13 cellular contexts compared by ENCODE assay signal in the genomic region with DNA sequence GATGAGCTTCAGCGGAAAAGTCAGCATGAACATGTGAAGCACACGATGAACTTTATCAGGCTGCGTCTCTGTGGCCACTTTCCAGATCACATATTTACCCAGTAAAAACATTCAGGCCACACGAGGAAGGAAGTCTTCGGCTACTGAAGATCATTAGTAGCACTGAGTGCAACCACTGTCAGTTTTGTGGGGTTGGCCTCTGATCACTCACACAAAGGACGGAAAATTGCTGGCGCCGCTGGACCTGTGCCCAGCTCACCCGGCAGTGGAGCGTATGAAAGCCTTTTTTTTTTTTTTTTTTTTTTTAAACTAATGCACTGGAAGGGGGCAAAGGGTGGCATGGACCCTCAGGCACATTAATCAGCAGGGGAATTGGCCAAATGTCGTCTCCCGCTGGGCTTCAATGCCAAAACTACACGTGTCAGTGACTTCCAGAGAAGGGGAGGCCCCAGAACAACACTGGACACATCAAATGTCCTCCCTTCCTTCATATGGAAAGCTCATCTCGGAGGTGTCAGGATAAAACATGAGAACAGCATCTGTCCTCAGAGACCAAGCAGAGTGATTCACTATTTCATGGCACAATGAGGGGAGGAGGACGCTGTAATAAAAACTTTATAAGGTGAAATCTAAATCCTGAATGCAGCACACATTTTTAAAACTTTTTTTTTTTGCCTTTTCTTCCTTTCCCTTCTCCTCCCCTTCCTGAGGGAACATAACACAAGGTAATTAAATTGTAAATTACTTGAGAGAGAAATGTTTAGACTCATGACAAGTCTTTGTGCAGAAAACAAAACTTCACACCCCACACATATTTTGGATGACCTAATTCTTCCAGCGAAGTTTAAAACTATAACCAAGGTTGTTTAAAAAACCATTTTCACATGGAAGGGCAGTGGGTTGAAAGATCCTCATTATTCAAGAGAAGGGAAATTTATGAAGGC.
DNase-seq lines count a peak whose midpoint lies in the region; ATAC-seq, FAIRE-seq and TF ChIP-seq lines count a peak whose summit lies in the region.
"Had no signal": no experiment of that assay in that cellular context is flagged by ENCODE, and none has a peak within 500 bp of the region (broad histone marks: within the 10 kb centered on the region; RNA-seq: fewer than 3 reads in every experiment).

No MANE protein-coding gene starts in this region.

- H3K27me3 ChIP-seq in right lobe of liver (no peaks in the 10 kb centered on the region), aorta (ENCODE audit: control insufficient read depth in 1 of 2, insufficient read depth in 2 of 2, low read length in 1 of 2) (no peaks in the 10 kb centered on the region)

- no peaks in the 10 kb centered on the region for H3K27me3 Mint-ChIP-seq in chondrocyte (ENCODE audit: low read depth)
- no peaks in the 10 kb centered on the region for H3K27me3 Mint-ChIP-seq in activated naive CD8-positive, alpha-beta T cell treated with anti-CD3 and anti-CD28 coated beads, Interleukin-2, amount 50 U/mL, for 24 hours
- H3K27me3 Mint-ChIP-seq: activated naive CD8-positive, alpha-beta T cell treated with anti-CD3 and anti-CD28 coated beads, Interleukin-2, amount 10 ng/mL, durations not matched to agents 7 days and 5 days had no signal

- no peaks in the 10 kb centered on the region for H3K9me3 ChIP-seq in right lobe of liver
- no peaks in the 10 kb centered on the region for H3K9me3 ChIP-seq in aorta (ENCODE audit: control insufficient read depth, low read length)

- no peak for FAIRE-seq in HTR-8/SVneo (lab: Jason Lieb, UNC)
- FAIRE-seq: GM18507 had no signal

- peak overlapping the region in 2 of 3 donors; percentile 62 to 66 for H3K27ac ChIP-seq in right lobe of liver
- peak overlapping the region in 1 of 2 donors; percentile 81 for H3K27ac ChIP-seq in aorta (ENCODE audit: low read depth in 1 of 2, low read length in 2 of 2)

- ATAC-seq in Right ventricle myocardium inferior, result peak; percentile 23
- ATAC-seq in right lobe of liver, result peak; percentile 95 to 99 (median 96)
- ATAC-seq in aorta (ENCODE audit: low FRiP score), result peak; percentile 82
- ATAC-seq in activated naive CD8-positive, alpha-beta T cell treated with anti-CD3 and anti-CD28 coated beads, Interleukin-2, amount 50 U/mL, for 24 hours, result no peak

- 11% methylated on average over 16 of the region's 16 CpGs for WGBS in right lobe of liver (ENCODE audit: insufficient coverage, low coverage, low lambda C conversion rate, missing lambda C conversion rate)
- 13 to 14% methylated on average over 16 of the region's 16 CpGs for WGBS in aorta, 2 donors

- TF ChIP-seq CTCF in chondrocyte (IDR thresholded peaks at IDR 0.05) (no peak), right lobe of liver (IDR thresholded peaks at IDR 0.05) (no peak)

- peak overlapping the region; percentile 56 for H3K4me3 Mint-ChIP-seq in chondrocyte (ENCODE audit: unreplicated experiment)
- no peak overlapping the region for H3K4me3 Mint-ChIP-seq in activated naive CD8-positive, alpha-beta T cell treated with anti-CD3 and anti-CD28 coated beads, Interleukin-2, amount 50 U/mL, for 24 hours
- H3K4me3 Mint-ChIP-seq: activated naive CD8-positive, alpha-beta T cell treated with anti-CD3 and anti-CD28 coated beads, Interleukin-2, amount 10 ng/mL, durations not matched to agents 7 days and 5 days had no signal

- peak overlapping the region; percentile 82 for H3K27ac Mint-ChIP-seq in chondrocyte (ENCODE audit: unreplicated experiment)
- H3K27ac Mint-ChIP-seq in activated naive CD8-positive, alpha-beta T cell treated with anti-CD3 and anti-CD28 coated beads, Interleukin-2, amount 50 U/mL, for 24 hours, result no peak overlapping the region
- H3K27ac Mint-ChIP-seq: activated naive CD8-positive, alpha-beta T cell treated with anti-CD3 and anti-CD28 coated beads, Interleukin-2, amount 10 ng/mL, durations not matched to agents 7 days and 5 days had no signal

- peaks cover 0 to 18% (median 7%) of the 10 kb centered on the region in 4 donors for H3K4me1 ChIP-seq in right lobe of liver
- peaks cover 4 to 5% of the 10 kb centered on the region in 2 donors for H3K4me1 ChIP-seq in aorta (ENCODE audit: control insufficient read depth in 1 of 2, insufficient read depth in 2 of 2, low read length in 2 of 2)

- TF ChIP-seq POLR2A in right lobe of liver (IDR thresholded peaks at IDR 0.05), result peak; percentile 47

- peaks cover 9% of the 10 kb centered on the region for H3K9me3 Mint-ChIP-seq in chondrocyte (ENCODE audit: low read depth)
- H3K9me3 Mint-ChIP-seq in activated naive CD8-positive, alpha-beta T cell treated with anti-CD3 and anti-CD28 coated beads, Interleukin-2, amount 50 U/mL, for 24 hours, result peaks cover 15% of the 10 kb centered on the region

- DNase-seq in Right ventricle myocardium inferior (ENCODE audit: missing footprints) (no peak), cardiac septum (ENCODE audit: low spot score) (no peak), chondrocyte (ENCODE audit: low spot score) (no peak), right lobe of liver (peak; percentile 78 to 88 (median 88)), aorta (peak; percentile 64 to 86), HTR-8/SVneo (ENCODE audit: insufficient read length, low spot score) (no peak), GM19240 (ENCODE audit: insufficient read length, low spot score) (no peak)
- DNase-seq in activated naive CD8-positive, alpha-beta T cell treated with anti-CD3 and anti-CD28 coated beads, Interleukin-2, amount 50 U/mL, for 24 hours, result no peak
- DNase-seq: ACHN; activated naive CD8-positive, alpha-beta T cell treated with anti-CD3 and anti-CD28 coated beads, Interleukin-2, amount 10 ng/mL, durations not matched to agents 7 days and 5 days; stimulated activated CD4-positive, alpha-beta T cell treated with anti-CD3 and anti-CD28 coated beads, Interleukin-15, amount 100 ng/mL, for 24 hours; T1000 had no signal

- intact Hi-C loops in Right ventricle myocardium inferior (cut with DNase I) (no loop called here), cardiac septum (cut with DNase I) (loop anchor here (10.0 kb wide), 1 partner anchor 192 kb away; no protein-coding TSS in a partner anchor), right lobe of liver (cut with DNase I) (no loop called here), aorta (cut with DNase I) (no loop called here)

- H3K36me3 ChIP-seq in right lobe of liver (no peaks in the 10 kb centered on the region), aorta (ENCODE audit: control insufficient read depth in 1 of 2, insufficient read depth in 2 of 2, low read length in 1 of 2) (no peaks in the 10 kb centered on the region)

- H3K4me3 ChIP-seq in right lobe of liver (peak overlapping the region in 2 of 3 donors; percentile 17 to 30), aorta (ENCODE audit: low read length in 2 of 2) (peak overlapping the region in 1 of 2 donors; percentile 57)

- H3K4me1 Mint-ChIP-seq in chondrocyte (ENCODE audit: low read depth), result peaks cover 55% of the 10 kb centered on the region
- H3K4me1 Mint-ChIP-seq in activated naive CD8-positive, alpha-beta T cell treated with anti-CD3 and anti-CD28 coated beads, Interleukin-2, amount 50 U/mL, for 24 hours, result no peaks in the 10 kb centered on the region
- H3K4me1 Mint-ChIP-seq: activated naive CD8-positive, alpha-beta T cell treated with anti-CD3 and anti-CD28 coated beads, Interleukin-2, amount 10 ng/mL, durations not matched to agents 7 days and 5 days had no signal

- peaks cover 5% of the 10 kb centered on the region for H3K36me3 Mint-ChIP-seq in chondrocyte (ENCODE audit: low read depth)
- peaks cover 18% of the 10 kb centered on the region for H3K36me3 Mint-ChIP-seq in activated naive CD8-positive, alpha-beta T cell treated with anti-CD3 and anti-CD28 coated beads, Interleukin-2, amount 50 U/mL, for 24 hours (ENCODE audit: low read depth)

Comparison
In these comparisons a context has a peak if more than half of its experiments do, and no peak if none do; other contexts are left out.
1. DNase-seq: peak in right lobe of liver (3 of 3) and aorta (2 of 2); none in Right ventricle myocardium inferior (single experiment), cardiac septum (single experiment), chondrocyte (single experiment), HTR-8/SVneo (single experiment), GM19240 (single experiment) and activated naive CD8-positive, alpha-beta T cell treated with anti-CD3 and anti-CD28 coated beads, Interleukin-2, amount 50 U/mL, for 24 hours (single experiment).